Comparison of ENCODE assay signal across 10 cellular contexts in the genomic region with DNA sequence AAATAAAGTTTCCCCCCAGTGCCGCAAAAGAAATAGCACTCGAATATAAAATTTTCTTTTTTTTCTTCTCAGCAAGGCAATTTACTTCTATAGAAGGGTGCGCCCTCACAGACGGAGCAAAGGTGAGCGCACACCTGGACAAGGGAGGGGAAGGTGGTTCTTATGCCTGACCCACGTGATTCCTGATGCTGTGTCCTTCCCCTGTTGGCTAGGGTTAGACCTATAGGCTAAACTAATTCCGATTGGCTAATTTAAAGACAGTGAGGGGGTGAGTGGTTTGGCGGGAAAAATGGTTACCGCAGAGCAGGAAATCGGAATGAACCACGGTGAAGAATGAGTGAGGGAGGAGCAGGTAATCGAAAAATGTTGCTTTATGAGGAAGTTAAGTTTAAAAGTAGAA. TPM values are rescaled to one million over a fixed set of nuclear protein-coding genes. Genes with fewer than 3 reads are reported as not detected.
DNase-seq lines count a peak whose midpoint lies in the region; ATAC-seq and TF ChIP-seq lines count a peak whose summit lies in the region.
"Had no signal": no experiment of that assay in that cellular context is flagged by ENCODE, and none has a peak within 500 bp of the region (broad histone marks: within the 10 kb centered on the region; RNA-seq: fewer than 3 reads in every experiment).

No MANE protein-coding gene starts in this region.

- H3K4me3 Mint-ChIP-seq in activated T-cell treated with anti-CD3 and anti-CD28 coated beads, Interleukin-2, amount 50 U/mL, for 4 hours: peak overlapping the region; percentile 71
- H3K4me3 Mint-ChIP-seq in activated naive CD8-positive, alpha-beta T cell: peak overlapping the region; percentile 67
- peak overlapping the region; percentile 43 to 82 (median 53) for H3K4me3 Mint-ChIP-seq in immature natural killer cell

- no peak for DNase-seq in activated T-cell treated with anti-CD3 and anti-CD28 coated beads, Interleukin-2, amount 50 U/mL, for 4 hours
- DNase-seq in activated T-cell treated with anti-CD3 and anti-CD28 coated beads, Interleukin-2, amount 50 U/mL, for 48 hours: no peak
- DNase-seq in immature natural killer cell: no peak
- no peak for DNase-seq in suprapubic skin (ENCODE audit: low spot score in 2 of 2)
- no peak for DNase-seq in OCI-M1 (lab: John Stamatoyannopoulos, UW)
- no peak for DNase-seq in activated gamma-delta T cell (lab: John Stamatoyannopoulos, UW)
- no peak for DNase-seq in MV-4-11 (lab: John Stamatoyannopoulos, UW)
- DNase-seq: NCI-H1092 had no signal

- no peaks in the 10 kb centered on the region for H3K36me3 ChIP-seq in suprapubic skin
- H3K36me3 ChIP-seq: thoracic aorta had no signal

- H3K4me3 ChIP-seq in suprapubic skin: peak overlapping the region; percentile 61

- no peak for TF ChIP-seq EP300 in suprapubic skin (IDR thresholded peaks at IDR 0.05)

- no peaks in the 10 kb centered on the region for H3K27me3 ChIP-seq in suprapubic skin

- no peak overlapping the region for H3K27ac ChIP-seq in suprapubic skin
- H3K27ac ChIP-seq: thoracic aorta had no signal

- peaks cover 11% of the 10 kb centered on the region for H3K4me1 Mint-ChIP-seq in activated T-cell treated with anti-CD3 and anti-CD28 coated beads, Interleukin-2, amount 50 U/mL, for 4 hours (ENCODE audit: low read depth)
- peaks cover 7% of the 10 kb centered on the region for H3K4me1 Mint-ChIP-seq in activated naive CD8-positive, alpha-beta T cell (ENCODE audit: low read depth)
- H3K4me1 Mint-ChIP-seq in immature natural killer cell: peaks cover 5 to 11% of the 10 kb centered on the region in 2 donors

- TF ChIP-seq CTCF in suprapubic skin (IDR thresholded peaks at IDR 0.05): no peak

- peaks cover 23% of the 10 kb centered on the region for H3K27me3 Mint-ChIP-seq in activated T-cell treated with anti-CD3 and anti-CD28 coated beads, Interleukin-2, amount 50 U/mL, for 4 hours (ENCODE audit: low read depth)
- H3K27me3 Mint-ChIP-seq in activated naive CD8-positive, alpha-beta T cell: peaks cover 8% of the 10 kb centered on the region
- peaks cover 5 to 21% (median 5%) of the 10 kb centered on the region in 3 donors for H3K27me3 Mint-ChIP-seq in immature natural killer cell (ENCODE audit: low read depth in 3 of 3)

- no peak for ATAC-seq in activated T-cell treated with anti-CD3 and anti-CD28 coated beads, Interleukin-2, amount 50 U/mL, for 4 hours

- no peak for TF ChIP-seq POLR2A in suprapubic skin (IDR thresholded peaks at IDR 0.05)

- no peak overlapping the region for H3K27ac Mint-ChIP-seq in activated naive CD8-positive, alpha-beta T cell
- H3K27ac Mint-ChIP-seq in immature natural killer cell: peak overlapping the region in 1 of 6 donors; percentile 6

- peaks cover 33% of the 10 kb centered on the region for H3K4me1 ChIP-seq in suprapubic skin

- H3K9me3 Mint-ChIP-seq in activated T-cell treated with anti-CD3 and anti-CD28 coated beads, Interleukin-2, amount 50 U/mL, for 4 hours: peaks cover 5% of the 10 kb centered on the region
- peaks cover 5% of the 10 kb centered on the region for H3K9me3 Mint-ChIP-seq in activated naive CD8-positive, alpha-beta T cell (ENCODE audit: low read depth)
- peaks cover 0 to 13% (median 2%) of the 10 kb centered on the region in 6 donors for H3K9me3 Mint-ChIP-seq in immature natural killer cell

- peaks cover 3% of the 10 kb centered on the region for H3K9me3 ChIP-seq in suprapubic skin

- H3K36me3 Mint-ChIP-seq in activated T-cell treated with anti-CD3 and anti-CD28 coated beads, Interleukin-2, amount 50 U/mL, for 4 hours (ENCODE audit: insufficient read depth): peaks cover 2% of the 10 kb centered on the region
- peaks cover 10% of the 10 kb centered on the region for H3K36me3 Mint-ChIP-seq in activated naive CD8-positive, alpha-beta T cell
- H3K36me3 Mint-ChIP-seq in immature natural killer cell: peaks cover 4 to 13% (median 4%) of the 10 kb centered on the region in 3 donors

- 77% methylated on average over 12 of the region's 12 CpGs for WGBS in suprapubic skin

RNA-seq across cellular contexts. Expression of a gene that starts 0.6 kb away (rescaled TPM):
- total RNA-seq in activated T-cell treated with anti-CD3 and anti-CD28 coated beads, Interleukin-2, amount 50 U/mL, for 4 hours: 10 to 100 TPM in 1 of 3 donors, 1 to 10 TPM in 2; 7.5 to 10.4 (median 8.4) TPM
- 1 to 10 TPM; 1.8 to 2.8 (median 2.1) TPM for polyA plus RNA-seq in immature natural killer cell
- 10 to 100 TPM; 18.1 to 50.5 (median 27.7) TPM for total RNA-seq in suprapubic skin

RNA-seq across cellular contexts. Expression of a gene that starts 52.9 kb away (rescaled TPM):
- 10 to 100 TPM; 42.2 to 44.1 (median 44.0) TPM for total RNA-seq in activated T-cell treated with anti-CD3 and anti-CD28 coated beads, Interleukin-2, amount 50 U/mL, for 4 hours
- 10 to 100 TPM in 1 of 3 donors, 1 to 10 TPM in 2; 3.4 to 16.3 (median 7.4) TPM for polyA plus RNA-seq in immature natural killer cell
- 10 to 100 TPM; 21.3 to 27.5 (median 24.3) TPM for total RNA-seq in suprapubic skin
